Comparison of ENCODE assay signal across 31 cellular contexts in genomic region chr17:66016231-66016630, GRCh38.
"Had no signal": no experiment of that assay in that cellular context is flagged by ENCODE, and none has a peak within 500 bp of the region (broad histone marks: within the 10 kb centered on the region; RNA-seq: fewer than 3 reads in every experiment).

No MANE protein-coding gene starts in this region.

- H3K4me1 ChIP-seq: adrenal gland, body of pancreas, heart left ventricle had no signal

- H3K27me3 ChIP-seq: adrenal gland, body of pancreas, heart left ventricle had no signal

- ATAC-seq: activated CD4-positive, CD25-positive, alpha-beta regulatory T cell treated with anti-CD3 and anti-CD28 coated beads, Interleukin-2, amount 50 U/mL, for 24 hours; activated CD8-positive, alpha-beta T cell treated with anti-CD3 and anti-CD28 coated beads for 36 hours; activated naive CD8-positive, alpha-beta T cell treated with anti-CD3 and anti-CD28 coated beads, Interleukin-2, amount 50 U/mL, for 24 hours; body of pancreas; effector memory CD8-positive, alpha-beta T cell; heart left ventricle; T-helper 17 cell had no signal

- H3K27ac ChIP-seq: adrenal gland, body of pancreas, epithelial cell of prostate, heart left ventricle, WERI-Rb-1 had no signal

- H3K36me3 ChIP-seq: adrenal gland, heart left ventricle, WERI-Rb-1 had no signal

- H3K4me3 ChIP-seq: adrenal gland, body of pancreas, heart left ventricle had no signal

- DNase-seq: activated B cell treated with CpG ODN at 0.5 μM for 24 hours; activated CD4-positive, alpha-beta T cell treated with anti-CD3 and anti-CD28 coated beads for 48 hours; activated CD4-positive, alpha-beta T cell treated with anti-CD3 and anti-CD28 coated beads, Interleukin-2, amount 50 U/mL, for 1 hour; activated CD4-positive, alpha-beta T cell treated with anti-CD3 and anti-CD28 coated beads, Interleukin-2, amount 50 U/mL, for 48 hours; activated CD8-positive, alpha-beta memory T cell treated with anti-CD3 and anti-CD28 coated beads for 24 hours; activated CD8-positive, alpha-beta memory T cell treated with anti-CD3 and anti-CD28 coated beads, Interleukin-2, amount 50 U/mL, for 4 hours; activated CD8-positive, alpha-beta T cell treated with anti-CD3 and anti-CD28 coated beads for 36 hours; activated effector memory CD4-positive, alpha-beta T cell treated with anti-CD3 and anti-CD28 coated beads, Interleukin-2, amount 50 U/mL, for 16 hours; activated naive CD4-positive, alpha-beta T cell treated with anti-CD3 and anti-CD28 coated beads for 36 hours; activated naive CD8-positive, alpha-beta T cell treated with anti-CD3 and anti-CD28 coated beads for 36 hours; activated naive CD8-positive, alpha-beta T cell treated with anti-CD3 and anti-CD28 coated beads, Interleukin-2, amount 50 U/mL, for 24 hours; activated T-cell treated with anti-CD3 and anti-CD28 coated beads, Interleukin-2, amount 50 U/mL, for 1 hour; activated T-cell treated with anti-CD3 and anti-CD28 coated beads, Interleukin-2, amount 50 U/mL, for 48 hours; adrenal gland; amygdala; aorta; body of pancreas; caudate nucleus; cortex of kidney; dermis blood vessel endothelial cell; effector CD4-positive, alpha-beta T cell; effector memory CD8-positive, alpha-beta T cell; foreskin fibroblast; heart left ventricle; T-helper 17 cell; T1000; WERI-Rb-1 had no signal

- H3K9me3 ChIP-seq: adrenal gland, body of pancreas, heart left ventricle had no signal

- FAIRE-seq: colon, frontal cortex had no signal
